12 cellular contexts compared by ENCODE assay signal in genomic region chr6:68958327-68958726, GRCh38.
DNase-seq lines count a peak whose midpoint lies in the region; ATAC-seq and TF ChIP-seq lines count a peak whose summit lies in the region.
"Had no signal": no experiment of that assay in that cellular context is flagged by ENCODE, and none has a peak within 500 bp of the region (broad histone marks: within the 10 kb centered on the region; RNA-seq: fewer than 3 reads in every experiment).

No MANE protein-coding gene starts in this region.

- DNase-seq in DMS 273 (lab: John Stamatoyannopoulos, UW; ENCODE audit: unreplicated experiment), result peak; percentile 49
- peak; percentile 13 for DNase-seq in HT1080 (ENCODE audit: low read depth)
- peak; percentile 48 for DNase-seq in SK-N-DZ (ENCODE audit: low spot score)
- no peak for DNase-seq in kidney epithelial cell (ENCODE audit: low read depth)
- no peak for DNase-seq in activated T-cell treated with anti-CD3 and anti-CD28 coated beads, Interleukin-2, amount 50 U/mL, for 72 hours
- DNase-seq in mesendoderm, result no peak
- DNase-seq in stimulated activated CD4-positive, alpha-beta T cell treated with anti-CD3 and anti-CD28 coated beads, Interleukin-12 subunit alpha, Interleukin-12 subunit beta, amount 100 ng/mL, for 4 hours, result no peak
- DNase-seq: esophagus squamous epithelium, GOT3, T-helper 2 cell had no signal

- H2AK5ac ChIP-seq in mesendoderm (ENCODE audit: low read length), result no peak overlapping the region

- no peak for ATAC-seq in activated T-cell treated with anti-CD3 and anti-CD28 coated beads, Interleukin-2, amount 50 U/mL, for 72 hours (replicated peaks in 1 of 2)
- ATAC-seq in HG02763 (IDR thresholded peaks at IDR 0.05; ENCODE audit: unreplicated experiment), result no peak

- no peak overlapping the region for H3K18ac ChIP-seq in mesendoderm (ENCODE audit: low read length)

- H3K27me3 ChIP-seq in kidney epithelial cell (ENCODE audit: control insufficient read depth, insufficient read depth, low read length) (no peaks in the 10 kb centered on the region), mesendoderm (ENCODE audit: insufficient read depth, low read length, poor library complexity) (no peaks in the 10 kb centered on the region)
- H3K27me3 ChIP-seq: esophagus squamous epithelium had no signal

- H3K79me2 ChIP-seq in mesendoderm (ENCODE audit: control insufficient read depth, insufficient read depth, low read length), result no peaks in the 10 kb centered on the region

- no peak overlapping the region for H2BK15ac ChIP-seq in mesendoderm (replicated peaks; ENCODE audit: low read depth)

- H3K4me2 ChIP-seq in mesendoderm (ENCODE audit: low read length), result no peak overlapping the region

- H3K56ac ChIP-seq in mesendoderm (ENCODE audit: low read length), result no peak overlapping the region

- no peak overlapping the region for H4K8ac ChIP-seq in mesendoderm (ENCODE audit: low read depth, low read length)

- no peak overlapping the region for H3K4ac ChIP-seq in mesendoderm (ENCODE audit: low read depth, low read length)

- H3K27ac ChIP-seq in mesendoderm (ENCODE audit: low read depth, low read length), result no peak overlapping the region
- H3K27ac ChIP-seq: esophagus squamous epithelium had no signal

- no peaks in the 10 kb centered on the region for H3K4me1 Mint-ChIP-seq in activated T-cell treated with anti-CD3 and anti-CD28 coated beads, Interleukin-2, amount 50 U/mL, for 72 hours (ENCODE audit: low read depth)

- no peak overlapping the region for H3K4me3 ChIP-seq in kidney epithelial cell (ENCODE audit: low read depth, low read length)
- no peak overlapping the region for H3K4me3 ChIP-seq in mesendoderm (ENCODE audit: low read length)
- H3K4me3 ChIP-seq: esophagus squamous epithelium had no signal

- no peak overlapping the region for H3K27ac Mint-ChIP-seq in activated T-cell treated with anti-CD3 and anti-CD28 coated beads, Interleukin-2, amount 50 U/mL, for 72 hours
- H3K27ac Mint-ChIP-seq: activated naive CD8-positive, alpha-beta T cell had no signal

- H3K23ac ChIP-seq in mesendoderm (ENCODE audit: low read length), result no peak overlapping the region

- no CpG with 5 or more reads among the region's 2 CpGs for WGBS in mesendoderm (ENCODE audit: extremely low coverage, insufficient coverage, low lambda C conversion rate)

- no peak overlapping the region for H2BK5ac ChIP-seq in mesendoderm (ENCODE audit: low read length)

- no peak overlapping the region for H3K4me3 Mint-ChIP-seq in activated T-cell treated with anti-CD3 and anti-CD28 coated beads, Interleukin-2, amount 50 U/mL, for 72 hours
- H3K4me3 Mint-ChIP-seq: activated naive CD8-positive, alpha-beta T cell had no signal

- H3K9ac ChIP-seq in mesendoderm (ENCODE audit: low read length), result no peak overlapping the region

- no peak overlapping the region for H2BK120ac ChIP-seq in mesendoderm (ENCODE audit: low read depth, low read length)

- no peaks in the 10 kb centered on the region for H3K36me3 Mint-ChIP-seq in activated T-cell treated with anti-CD3 and anti-CD28 coated beads, Interleukin-2, amount 50 U/mL, for 72 hours (ENCODE audit: insufficient read depth in 2 of 2)
- H3K36me3 Mint-ChIP-seq: activated naive CD8-positive, alpha-beta T cell had no signal

- H3K9me3 Mint-ChIP-seq in activated T-cell treated with anti-CD3 and anti-CD28 coated beads, Interleukin-2, amount 50 U/mL, for 72 hours, result no peaks in the 10 kb centered on the region

- H3K4me1 ChIP-seq in mesendoderm (ENCODE audit: control insufficient read depth, low read depth, low read length), result no peaks in the 10 kb centered on the region
- H3K4me1 ChIP-seq: esophagus squamous epithelium had no signal

- peak; percentile 8 for TF ChIP-seq CTCF in kidney epithelial cell (IDR thresholded peaks at IDR 0.05; ENCODE audit: insufficient read depth, low read length, poor library complexity, severe bottlenecking)

- no peaks in the 10 kb centered on the region for H3K79me1 ChIP-seq in mesendoderm (ENCODE audit: low read length)

- H4K5ac ChIP-seq in mesendoderm (ENCODE audit: low read length), result no peak overlapping the region

- H3K27me3 Mint-ChIP-seq in activated T-cell treated with anti-CD3 and anti-CD28 coated beads, Interleukin-2, amount 50 U/mL, for 72 hours (ENCODE audit: low read depth), result no peaks in the 10 kb centered on the region
- H3K27me3 Mint-ChIP-seq: activated naive CD8-positive, alpha-beta T cell had no signal

- H3K36me3 ChIP-seq in kidney epithelial cell (ENCODE audit: control insufficient read depth, insufficient read depth, low read length) (no peaks in the 10 kb centered on the region), mesendoderm (ENCODE audit: control insufficient read depth, insufficient read depth, low read length) (no peaks in the 10 kb centered on the region)
- H3K36me3 ChIP-seq: esophagus squamous epithelium had no signal

Comparison
In these comparisons a context has a peak if more than half of its experiments do, and no peak if none do; other contexts are left out.
1. DNase-seq: peak in DMS 273 (single experiment), HT1080 (single experiment) and SK-N-DZ (single experiment); none in kidney epithelial cell (single experiment), activated T-cell treated with anti-CD3 and anti-CD28 coated beads, Interleukin-2, amount 50 U/mL, for 72 hours (0 of 2), mesendoderm (single experiment) and stimulated activated CD4-positive, alpha-beta T cell treated with anti-CD3 and anti-CD28 coated beads, Interleukin-12 subunit alpha, Interleukin-12 subunit beta, amount 100 ng/mL, for 4 hours (single experiment).